In genomic region chr10:18822156-18822555, GRCh38 we compare ENCODE assay signal across 13 cellular contexts.
DNase-seq lines count a peak whose midpoint lies in the region; ATAC-seq, FAIRE-seq and TF ChIP-seq lines count a peak whose summit lies in the region.
"Had no signal": no experiment of that assay in that cellular context is flagged by ENCODE, and none has a peak within 500 bp of the region (broad histone marks: within the 10 kb centered on the region; RNA-seq: fewer than 3 reads in every experiment).

No MANE protein-coding gene starts in this region.

- H3K36me3 ChIP-seq in endodermal cell (ENCODE audit: control insufficient read depth, insufficient read depth, low read length) (no peaks in the 10 kb centered on the region), pancreas (no peaks in the 10 kb centered on the region)

- H3K4me3 Mint-ChIP-seq in activated CD4-positive, alpha-beta T cell treated with anti-CD3 and anti-CD28 coated beads for 36 hours = no peak overlapping the region
- H3K4me3 Mint-ChIP-seq in endodermal cell (no peak overlapping the region), chondrocyte (ENCODE audit: unreplicated experiment) (no peak overlapping the region)
- H3K4me3 Mint-ChIP-seq: T-cell had no signal

- TF ChIP-seq CTCF in endodermal cell (conservative IDR thresholded peaks at IDR 0.05) (no peak), pancreas (IDR thresholded peaks at IDR 0.05) (no peak), chondrocyte (IDR thresholded peaks at IDR 0.05) (no peak)

- POLR2A ChIA-PET in activated CD4-positive, alpha-beta T cell treated with anti-CD3 and anti-CD28 coated beads for 36 hours (lab: Charles Lee) = no interaction called here

- H3K4me1 ChIP-seq in endodermal cell (ENCODE audit: control insufficient read depth, insufficient read depth, low read length) (no peaks in the 10 kb centered on the region), pancreas (no peaks in the 10 kb centered on the region)

- no peaks in the 10 kb centered on the region for H3K36me3 Mint-ChIP-seq in activated CD4-positive, alpha-beta T cell treated with anti-CD3 and anti-CD28 coated beads for 36 hours (ENCODE audit: low read depth)
- H3K36me3 Mint-ChIP-seq in endodermal cell (ENCODE audit: low read depth) (no peaks in the 10 kb centered on the region), chondrocyte (ENCODE audit: low read depth) (no peaks in the 10 kb centered on the region)
- H3K36me3 Mint-ChIP-seq: T-cell had no signal

- H3K9me3 Mint-ChIP-seq in activated CD4-positive, alpha-beta T cell treated with anti-CD3 and anti-CD28 coated beads for 36 hours (ENCODE audit: low read depth) = peaks cover 5% of the 10 kb centered on the region
- H3K9me3 Mint-ChIP-seq in endodermal cell (peaks cover 10% of the 10 kb centered on the region), chondrocyte (ENCODE audit: low read depth) (peaks cover 15% of the 10 kb centered on the region)

- H3K27me3 Mint-ChIP-seq in activated CD4-positive, alpha-beta T cell treated with anti-CD3 and anti-CD28 coated beads for 36 hours = no peaks in the 10 kb centered on the region
- H3K27me3 Mint-ChIP-seq in endodermal cell (ENCODE audit: insufficient read depth) = peaks cover 1% of the 10 kb centered on the region
- no peaks in the 10 kb centered on the region for H3K27me3 Mint-ChIP-seq in chondrocyte (ENCODE audit: low read depth)
- H3K27me3 Mint-ChIP-seq: T-cell had no signal

- WGBS in endodermal cell (ENCODE audit: insufficient coverage in 1 of 2, insufficient read length in 1 of 2), 2 experiments = 37 to 50% methylated on average over 2 of the region's 2 CpGs
- 8 to 27% methylated on average over 2 of the region's 2 CpGs for WGBS in pancreas, 2 donors

- FAIRE-seq in pancreas (lab: Jason Lieb, UNC) = no peak

- CTCF ChIA-PET in activated CD4-positive, alpha-beta T cell treated with anti-CD3 and anti-CD28 coated beads for 36 hours (lab: Charles Lee) = no interaction called here

- H3K4me1 Mint-ChIP-seq in activated CD4-positive, alpha-beta T cell treated with anti-CD3 and anti-CD28 coated beads for 36 hours = no peaks in the 10 kb centered on the region
- no peaks in the 10 kb centered on the region for H3K4me1 Mint-ChIP-seq in endodermal cell
- H3K4me1 Mint-ChIP-seq in chondrocyte (ENCODE audit: low read depth) = no peaks in the 10 kb centered on the region
- H3K4me1 Mint-ChIP-seq: T-cell had no signal

- no peaks in the 10 kb centered on the region for H3K27me3 ChIP-seq in endodermal cell (ENCODE audit: control insufficient read depth, insufficient read depth, low read length, poor library complexity, severe bottlenecking)
- peaks cover 0 to 6% (median 0%) of the 10 kb centered on the region in 4 donors for H3K27me3 ChIP-seq in pancreas

- DNase-seq in activated CD4-positive, alpha-beta T cell treated with anti-CD3 and anti-CD28 coated beads for 36 hours = peak; percentile 5
- DNase-seq in activated CD4-positive, alpha-beta T cell treated with anti-CD3 and anti-CD28 coated beads, Interleukin-2, amount 50 U/mL, for 48 hours = no peak
- DNase-seq in NCI-H146 treated with DMSO at 0.1 percent for 48 hours (lab: John Stamatoyannopoulos, UW; ENCODE audit: unreplicated experiment) (peak; percentile 15), endodermal cell (peak; percentile 67), retina (peak; percentile 14), pancreas (no peak), 8988T (no peak), chondrocyte (ENCODE audit: low spot score) (no peak)
- DNase-seq: activated CD8-positive, alpha-beta memory T cell treated with anti-CD3 and anti-CD28 coated beads, Interleukin-2, amount 50 U/mL, for 48 hours; cerebellar nuclear complex; NCI-H446 treated with DMSO at 0.1 percent for 48 hours; stimulated activated CD4-positive, alpha-beta T cell treated with anti-CD3 and anti-CD28 coated beads, Interleukin-12 subunit alpha, Interleukin-12 subunit beta, amount 100 ng/mL, for 4 hours; T-cell had no signal

- H3K9me3 ChIP-seq in endodermal cell (ENCODE audit: control insufficient read depth, low read length) = no peaks in the 10 kb centered on the region
- H3K9me3 ChIP-seq in pancreas = no peaks in the 10 kb centered on the region

- no peak overlapping the region for H3K9ac ChIP-seq in endodermal cell (ENCODE audit: extremely low read depth, low read length, poor library complexity, severe bottlenecking)

- H3K4me3 ChIP-seq in endodermal cell (ENCODE audit: low read length) = no peak overlapping the region
- no peak overlapping the region for H3K4me3 ChIP-seq in pancreas

- intact Hi-C loops in activated CD4-positive, alpha-beta T cell treated with anti-CD3 and anti-CD28 coated beads for 36 hours (cut with DNase I, micrococcal nuclease) = no loop called here
- intact Hi-C loops in pancreas (cut with DNase I) = no loop called here

- H3K27ac ChIP-seq in endodermal cell (ENCODE audit: low read depth, low read length) (no peak overlapping the region), pancreas (no peak overlapping the region)

- no peak overlapping the region for H3K27ac Mint-ChIP-seq in activated CD4-positive, alpha-beta T cell treated with anti-CD3 and anti-CD28 coated beads for 36 hours
- H3K27ac Mint-ChIP-seq in endodermal cell (no peak overlapping the region), chondrocyte (ENCODE audit: unreplicated experiment) (no peak overlapping the region)
- H3K27ac Mint-ChIP-seq: T-cell had no signal

- no peak for ATAC-seq in activated CD4-positive, alpha-beta T cell treated with anti-CD3 and anti-CD28 coated beads for 36 hours
- no peak for ATAC-seq in pancreas
- ATAC-seq: T-cell had no signal

Comparison
In these comparisons a context has a peak if more than half of its experiments do, and no peak if none do; other contexts are left out.
1. DNase-seq: peak in activated CD4-positive, alpha-beta T cell treated with anti-CD3 and anti-CD28 coated beads for 36 hours (single experiment), NCI-H146 treated with DMSO at 0.1 percent for 48 hours (single experiment), endodermal cell (single experiment) and retina (single experiment); none in activated CD4-positive, alpha-beta T cell treated with anti-CD3 and anti-CD28 coated beads, Interleukin-2, amount 50 U/mL, for 48 hours (0 of 2), pancreas (0 of 6), 8988T (single experiment) and chondrocyte (single experiment).